ENCODE assay signal across 40 cellular contexts in the genomic region with DNA sequence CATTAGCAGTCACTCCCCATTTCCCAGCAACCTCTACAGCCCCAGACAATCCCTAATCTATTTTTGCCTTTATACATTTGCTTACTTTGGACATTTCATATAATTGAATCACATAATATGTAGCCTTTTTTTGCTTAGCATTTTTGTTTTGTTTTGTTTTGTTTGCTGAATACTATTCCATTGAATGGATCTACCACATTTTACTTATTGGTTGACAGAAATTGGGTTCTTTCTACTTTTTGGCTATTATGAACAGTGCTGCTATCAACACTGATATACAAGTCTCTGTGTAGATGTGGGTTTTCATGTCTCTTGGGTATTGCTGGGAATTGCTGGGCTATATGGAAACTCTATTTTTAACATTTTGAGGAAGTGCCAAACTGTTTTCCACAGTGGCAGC.
"Had no signal": no experiment of that assay in that cellular context is flagged by ENCODE, and none has a peak within 500 bp of the region (broad histone marks: within the 10 kb centered on the region; RNA-seq: fewer than 3 reads in every experiment).

No MANE protein-coding gene starts in this region.

- ATAC-seq: activated naive CD8-positive, alpha-beta T cell treated with anti-CD3 and anti-CD28 coated beads, Interleukin-2, amount 50 U/mL, for 24 hours; activated T-cell treated with anti-CD3 and anti-CD28 coated beads, Interleukin-2, amount 50 U/mL, for 4 hours; activated T-cell treated with anti-CD3 and anti-CD28 coated beads, Interleukin-2, amount 50 U/mL, for 72 hours; body of pancreas had no signal

- H3K4me3 ChIP-seq: adrenal gland, ascending aorta, body of pancreas, breast epithelium, cardiac muscle cell, colonic mucosa had no signal

- H3K27ac Mint-ChIP-seq: activated naive CD4-positive, alpha-beta T cell treated with anti-CD3 and anti-CD28 coated beads for 36 hours; activated naive CD4-positive, alpha-beta T cell treated with anti-CD3 and anti-CD28 coated beads, Interleukin-2, amount 10 ng/mL, durations not matched to agents 7 days and 5 days; activated naive CD4-positive, alpha-beta T cell treated with anti-CD3 and anti-CD28 coated beads, Interleukin-2, amount 50 U/mL, for 24 hours; activated naive CD8-positive, alpha-beta T cell; activated naive CD8-positive, alpha-beta T cell treated with anti-CD3 and anti-CD28 coated beads for 36 hours; activated naive CD8-positive, alpha-beta T cell treated with anti-CD3 and anti-CD28 coated beads, Interleukin-2, amount 10 ng/mL, durations not matched to agents 7 days and 5 days; activated naive CD8-positive, alpha-beta T cell treated with anti-CD3 and anti-CD28 coated beads, Interleukin-2, amount 50 U/mL, for 24 hours; activated T-cell treated with anti-CD3 and anti-CD28 coated beads, Interleukin-2, amount 50 U/mL, for 24 hours; activated T-cell treated with anti-CD3 and anti-CD28 coated beads, Interleukin-2, amount 50 U/mL, for 72 hours; activated T-helper 1 cell treated with anti-CD3 and anti-CD28 coated beads, Interleukin-12 subunit alpha, Interleukin-12 subunit beta, Interleukin-2, Interleukin-4 antibody, amounts not matched to agents 30 ng/mL and 10 ng/mL and 1 ng/mL, durations not matched to agents 14 hours and 24 hours and 36 hours; activated T-helper 2 cell treated with anti-CD3 and anti-CD28 coated beads, Interferon-gamma antibody, Interleukin-2, Interleukin-4, amounts not matched to agents 10 μg/mL and 5 μg/mL and 100 μg/mL, durations not matched to agents 14 hours and 24 hours and 36 hours; brain had no signal

- H3K4me1 Mint-ChIP-seq: activated naive CD4-positive, alpha-beta T cell treated with anti-CD3 and anti-CD28 coated beads, Interleukin-2, amount 10 ng/mL, durations not matched to agents 7 days and 5 days; activated naive CD4-positive, alpha-beta T cell treated with anti-CD3 and anti-CD28 coated beads, Interleukin-2, amount 50 U/mL, for 24 hours; activated naive CD8-positive, alpha-beta T cell treated with anti-CD3 and anti-CD28 coated beads for 36 hours; brain; central memory CD8-positive, alpha-beta T cell had no signal

- H3K4me3 Mint-ChIP-seq: activated naive CD4-positive, alpha-beta T cell treated with anti-CD3 and anti-CD28 coated beads for 36 hours; activated naive CD4-positive, alpha-beta T cell treated with anti-CD3 and anti-CD28 coated beads, Interleukin-2, amount 10 ng/mL, durations not matched to agents 7 days and 5 days; activated naive CD4-positive, alpha-beta T cell treated with anti-CD3 and anti-CD28 coated beads, Interleukin-2, amount 50 U/mL, for 24 hours; activated naive CD8-positive, alpha-beta T cell; activated naive CD8-positive, alpha-beta T cell treated with anti-CD3 and anti-CD28 coated beads for 36 hours; activated naive CD8-positive, alpha-beta T cell treated with anti-CD3 and anti-CD28 coated beads, Interleukin-2, amount 10 ng/mL, durations not matched to agents 7 days and 5 days; activated naive CD8-positive, alpha-beta T cell treated with anti-CD3 and anti-CD28 coated beads, Interleukin-2, amount 50 U/mL, for 24 hours; activated T-cell treated with anti-CD3 and anti-CD28 coated beads, Interleukin-2, amount 50 U/mL, for 24 hours; activated T-cell treated with anti-CD3 and anti-CD28 coated beads, Interleukin-2, amount 50 U/mL, for 4 hours; activated T-cell treated with anti-CD3 and anti-CD28 coated beads, Interleukin-2, amount 50 U/mL, for 72 hours; activated T-helper 1 cell treated with anti-CD3 and anti-CD28 coated beads, Interleukin-12 subunit alpha, Interleukin-12 subunit beta, Interleukin-2, Interleukin-4 antibody, amounts not matched to agents 30 ng/mL and 10 ng/mL and 1 ng/mL, durations not matched to agents 14 hours and 24 hours and 36 hours; brain; central memory CD8-positive, alpha-beta T cell had no signal

- H3K9me3 Mint-ChIP-seq: activated naive CD4-positive, alpha-beta T cell treated with anti-CD3 and anti-CD28 coated beads for 36 hours; activated naive CD4-positive, alpha-beta T cell treated with anti-CD3 and anti-CD28 coated beads, Interleukin-2, amount 50 U/mL, for 24 hours; activated naive CD8-positive, alpha-beta T cell treated with anti-CD3 and anti-CD28 coated beads for 36 hours; activated naive CD8-positive, alpha-beta T cell treated with anti-CD3 and anti-CD28 coated beads, Interleukin-2, amount 50 U/mL, for 24 hours; activated T-cell treated with anti-CD3 and anti-CD28 coated beads, Interleukin-2, amount 50 U/mL, for 24 hours; activated T-cell treated with anti-CD3 and anti-CD28 coated beads, Interleukin-2, amount 50 U/mL, for 4 hours; activated T-helper 1 cell treated with anti-CD3 and anti-CD28 coated beads, Interleukin-12 subunit alpha, Interleukin-12 subunit beta, Interleukin-2, Interleukin-4 antibody, amounts not matched to agents 30 ng/mL and 10 ng/mL and 1 ng/mL, durations not matched to agents 14 hours and 24 hours and 36 hours; activated T-helper 2 cell treated with anti-CD3 and anti-CD28 coated beads, Interferon-gamma antibody, Interleukin-2, Interleukin-4, amounts not matched to agents 10 μg/mL and 5 μg/mL and 100 μg/mL, durations not matched to agents 14 hours and 24 hours and 36 hours; central memory CD8-positive, alpha-beta T cell had no signal

- H3K27ac ChIP-seq: adrenal gland, ascending aorta, body of pancreas, brain microvascular endothelial cell, breast epithelium, cardiac muscle cell, colonic mucosa had no signal

- H3K9me3 ChIP-seq: adrenal gland, ascending aorta, body of pancreas, breast epithelium, colonic mucosa had no signal

- H3K36me3 Mint-ChIP-seq: activated naive CD8-positive, alpha-beta T cell treated with anti-CD3 and anti-CD28 coated beads for 36 hours had no signal

- FAIRE-seq: astrocyte, bronchial epithelial cell, colon had no signal

- H3K27me3 ChIP-seq: adrenal gland, ascending aorta, body of pancreas, brain microvascular endothelial cell, breast epithelium, cardiac muscle cell, colonic mucosa had no signal

- H3K36me3 ChIP-seq: adrenal gland, ascending aorta, brain microvascular endothelial cell, breast epithelium, cardiac muscle cell, colonic mucosa had no signal

- H3K4me1 ChIP-seq: adrenal gland, ascending aorta, body of pancreas, breast epithelium, colonic mucosa had no signal

- DNase-seq: activated effector memory CD4-positive, alpha-beta T cell treated with anti-CD3 and anti-CD28 coated beads, Interleukin-2, amount 50 U/mL, for 16 hours; activated effector memory CD4-positive, alpha-beta T cell treated with Interleukin-2 at 50 U/mL for 16 hours; activated gamma-delta T cell; activated gamma-delta T cell treated with Interleukin-2 at 50 U/mL for 16 hours; activated naive CD4-positive, alpha-beta T cell; activated naive CD4-positive, alpha-beta T cell treated with anti-CD3 and anti-CD28 coated beads for 36 hours; activated naive CD4-positive, alpha-beta T cell treated with anti-CD3 and anti-CD28 coated beads, Interleukin-2, amount 10 ng/mL, durations not matched to agents 7 days and 5 days; activated naive CD4-positive, alpha-beta T cell treated with anti-CD3 and anti-CD28 coated beads, Interleukin-2, amount 50 U/mL, for 16 hours; activated naive CD4-positive, alpha-beta T cell treated with Interleukin-2 at 50 U/mL for 16 hours; activated naive CD8-positive, alpha-beta T cell treated with anti-CD3 and anti-CD28 coated beads for 36 hours; activated naive CD8-positive, alpha-beta T cell treated with anti-CD3 and anti-CD28 coated beads, Interleukin-2, amount 10 ng/mL, durations not matched to agents 7 days and 5 days; activated naive CD8-positive, alpha-beta T cell treated with anti-CD3 and anti-CD28 coated beads, Interleukin-2, amount 50 U/mL, for 24 hours; activated T-cell treated with anti-CD3 and anti-CD28 coated beads, Interleukin-2, amount 50 U/mL, for 1 hour; activated T-cell treated with anti-CD3 and anti-CD28 coated beads, Interleukin-2, amount 50 U/mL, for 24 hours; activated T-cell treated with anti-CD3 and anti-CD28 coated beads, Interleukin-2, amount 50 U/mL, for 4 hours; activated T-cell treated with anti-CD3 and anti-CD28 coated beads, Interleukin-2, amount 50 U/mL, for 48 hours; activated T-cell treated with anti-CD3 and anti-CD28 coated beads, Interleukin-2, amount 50 U/mL, for 72 hours; adrenal gland; amniotic stem cell; amygdala; anterior cingulate cortex; aorta; body of pancreas; brain microvascular endothelial cell; caudate nucleus; central memory CD4-positive, alpha-beta T cell; cerebellar nuclear complex; colonic mucosa had no signal

- H3K27me3 Mint-ChIP-seq: activated naive CD4-positive, alpha-beta T cell treated with anti-CD3 and anti-CD28 coated beads, Interleukin-2, amount 50 U/mL, for 24 hours; activated naive CD8-positive, alpha-beta T cell treated with anti-CD3 and anti-CD28 coated beads for 36 hours; activated T-cell treated with anti-CD3 and anti-CD28 coated beads, Interleukin-2, amount 50 U/mL, for 24 hours; brain; central memory CD8-positive, alpha-beta T cell had no signal
